In genomic region chrX:153878969-153879653, GRCh38 we compare ENCODE assay signal across 9 cellular contexts. TPM values are rescaled to one million over a fixed set of nuclear protein-coding genes. Genes with fewer than 3 reads are reported as not detected.
DNase-seq lines count a peak whose midpoint lies in the region; ATAC-seq and FAIRE-seq lines count a peak whose summit lies in the region.
"Had no signal": no experiment of that assay in that cellular context is flagged by ENCODE, and none has a peak within 500 bp of the region (broad histone marks: within the 10 kb centered on the region; RNA-seq: fewer than 3 reads in every experiment).

No MANE protein-coding gene starts in this region.

- H3K4me3 ChIP-seq in neuron (ENCODE audit: low read length): peak overlapping the region; percentile 8

- peak; percentile 84 for FAIRE-seq in GM19239 (lab: Jason Lieb, UNC)
- FAIRE-seq in RCC 7860 (lab: Jason Lieb, UNC): no peak

- no peaks in the 10 kb centered on the region for H3K36me3 ChIP-seq in neuron (ENCODE audit: insufficient read depth, low read length)

- no peak for ATAC-seq in GM19455 (IDR thresholded peaks at IDR 0.05; ENCODE audit: unreplicated experiment)
- ATAC-seq: activated CD8-positive, alpha-beta memory T cell treated with anti-CD3 and anti-CD28 coated beads, Interleukin-2, amount 10 ng/mL, durations not matched to agents 7 days and 5 days had no signal

- DNase-seq in GM19239 (ENCODE audit: insufficient read length, low spot score) (no peak), NCI-H146 treated with DMSO at 0.1 percent for 48 hours (lab: John Stamatoyannopoulos, UW; ENCODE audit: unreplicated experiment) (peak; percentile 33), A172 (ENCODE audit: low spot score) (no peak), RCC 7860 (ENCODE audit: low spot score) (no peak)
- DNase-seq in activated naive CD4-positive, alpha-beta T cell treated with anti-CD3 and anti-CD28 coated beads, Interleukin-2, amount 50 U/mL, for 16 hours: peak; percentile 26
- DNase-seq: activated CD8-positive, alpha-beta memory T cell treated with anti-CD3 and anti-CD28 coated beads, Interleukin-2, amount 10 ng/mL, durations not matched to agents 7 days and 5 days; immature natural killer cell had no signal

- H3K4me1 ChIP-seq in neuron (ENCODE audit: insufficient read depth, low read length): peaks cover 70% of the 10 kb centered on the region

- peaks cover 2% of the 10 kb centered on the region for H3K27me3 ChIP-seq in neuron (ENCODE audit: insufficient read depth, low read length)

- H3K9me3 ChIP-seq in neuron (ENCODE audit: low read length): no peaks in the 10 kb centered on the region

- H2AFZ ChIP-seq in neuron (ENCODE audit: low read depth, low read length): no peak overlapping the region

RNA-seq across cellular contexts. Expression of gene L1CAM, which starts 6.9 kb away (rescaled TPM):
- total RNA-seq in A172 (2014; rRNA removed; shearing (Covaris generic)): 77.7 and 94.0 TPM in 2 replicates

RNA-seq across cellular contexts. Expression of gene AVPR2, which starts 25.4 kb away (rescaled TPM):
- 2.0 and 2.6 TPM in 2 replicates for total RNA-seq in A172 (2014; rRNA removed; shearing (Covaris generic))
- total RNA-seq: activated CD8-positive, alpha-beta memory T cell treated with anti-CD3 and anti-CD28 coated beads, Interleukin-2, amount 10 ng/mL, durations not matched to agents 7 days and 5 days had no signal

RNA-seq across cellular contexts. Expression of gene ARHGAP4, which starts 47.0 kb away (rescaled TPM):
- total RNA-seq in A172 (2014; rRNA removed; shearing (Covaris generic)): 1.3 and 5.3 TPM in 2 replicates

RNA-seq across cellular contexts. Expression of gene PDZD4, which starts 48.8 kb away (rescaled TPM):
- 8.2 and 10.5 TPM in 2 replicates for total RNA-seq in A172 (2014; rRNA removed; shearing (Covaris generic))

RNA-seq across cellular contexts. Expression of gene NAA10, which starts 55.7 kb away (rescaled TPM):
- 210 and 249 TPM in 2 replicates for total RNA-seq in A172 (2014; rRNA removed; shearing (Covaris generic))

Comparison
In these comparisons a context has a peak if more than half of its experiments do, and no peak if none do; other contexts are left out.
1. DNase-seq: peak in NCI-H146 treated with DMSO at 0.1 percent for 48 hours (single experiment) and activated naive CD4-positive, alpha-beta T cell treated with anti-CD3 and anti-CD28 coated beads, Interleukin-2, amount 50 U/mL, for 16 hours (single experiment); none in GM19239 (single experiment), A172 (single experiment) and RCC 7860 (single experiment).